In the genomic region with DNA sequence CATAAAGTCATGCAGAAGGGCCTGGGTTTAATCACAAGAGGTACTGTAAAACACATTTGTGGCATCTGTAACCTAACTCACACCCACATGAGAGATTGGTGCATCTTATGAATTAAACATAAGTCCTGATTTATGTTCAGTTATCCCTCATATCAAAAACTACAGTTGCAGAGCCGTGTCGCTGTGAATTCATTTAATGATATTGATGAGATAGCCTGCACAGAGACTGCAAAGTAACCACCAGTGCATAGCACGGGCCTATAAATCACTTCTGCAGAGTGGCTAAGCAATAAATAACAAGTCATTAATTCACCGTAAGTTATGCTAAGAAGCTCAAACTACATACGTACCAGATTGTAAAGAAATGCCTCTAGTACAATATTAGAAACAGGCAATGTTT, we compare ENCODE assay signal across 20 cellular contexts.
"Had no signal": no experiment of that assay in that cellular context is flagged by ENCODE, and none has a peak within 500 bp of the region (broad histone marks: within the 10 kb centered on the region; RNA-seq: fewer than 3 reads in every experiment).

No MANE protein-coding gene starts in this region.

- H3K9me3 Mint-ChIP-seq: stimulated activated memory B cell treated with anti-CD40 and anti-IgM and Interleukin-4, amounts not matched to agents 10 μg/mL and 1 μg/mL and 100 μg/mL, for 72 hours; type B pancreatic cell had no signal

- H3K4me3 ChIP-seq: esophagus muscularis mucosa, gastroesophageal sphincter, heart left ventricle, left ventricle myocardium inferior, mucosa of descending colon, ovary, spleen, testis had no signal

- H3K27me3 ChIP-seq: esophagus muscularis mucosa, gastroesophageal sphincter, heart left ventricle, ovary, spleen, testis had no signal

- ATAC-seq: gastroesophageal sphincter; heart left ventricle; stimulated activated memory B cell treated with anti-CD40 and anti-IgM and Interleukin-4, amounts not matched to agents 10 μg/mL and 1 μg/mL and 100 μg/mL, for 72 hours had no signal

- H3K4me3 Mint-ChIP-seq: naive B cell; stimulated activated memory B cell treated with anti-CD40 and anti-IgM and Interleukin-4, amounts not matched to agents 10 μg/mL and 1 μg/mL and 100 μg/mL, for 72 hours had no signal

- DNase-seq: activated CD4-positive, alpha-beta T cell treated with anti-CD3 and anti-CD28 coated beads for 1 hour; activated CD8-positive, alpha-beta memory T cell treated with anti-CD3 and anti-CD28 coated beads for 24 hours; activated gamma-delta T cell; amniotic stem cell; caudate nucleus; cortex of kidney; heart left ventricle; kidney; left ventricle myocardium inferior; naive B cell; ovary; spleen; stimulated activated CD4-positive, alpha-beta T cell treated with anti-CD3 and anti-CD28 coated beads, Interleukin-4, amount 100 ng/mL, for 4 hours; testis had no signal

- H3K9me3 ChIP-seq: esophagus muscularis mucosa, gastroesophageal sphincter, left ventricle myocardium inferior, mucosa of descending colon, ovary, spleen, testis had no signal

- H3K27ac Mint-ChIP-seq: activated naive CD8-positive, alpha-beta T cell; naive B cell; type B pancreatic cell had no signal

- H3K27ac ChIP-seq: esophagus muscularis mucosa, gastroesophageal sphincter, heart left ventricle, left ventricle myocardium inferior, ovary, spleen, testis had no signal

- H3K4me1 ChIP-seq: esophagus muscularis mucosa, gastroesophageal sphincter, heart left ventricle, left ventricle myocardium inferior, spleen, testis had no signal

- H3K36me3 ChIP-seq: esophagus muscularis mucosa, gastroesophageal sphincter, heart left ventricle, left ventricle myocardium inferior, ovary, spleen had no signal

- H3K36me3 Mint-ChIP-seq: activated naive CD8-positive, alpha-beta T cell; naive B cell; stimulated activated memory B cell treated with anti-CD40 and anti-IgM and Interleukin-4, amounts not matched to agents 10 μg/mL and 1 μg/mL and 100 μg/mL, for 72 hours; type B pancreatic cell had no signal

- H3K27me3 Mint-ChIP-seq: activated naive CD8-positive, alpha-beta T cell; naive B cell; stimulated activated memory B cell treated with anti-CD40 and anti-IgM and Interleukin-4, amounts not matched to agents 10 μg/mL and 1 μg/mL and 100 μg/mL, for 72 hours had no signal
